Comparison of ENCODE assay signal across 8 cellular contexts in genomic region chr19:13848811-13849241, GRCh38. TPM values are rescaled to one million over a fixed set of nuclear protein-coding genes. Genes with fewer than 3 reads are reported as not detected.
A peak's percentile ranks its signal among the peaks of the same experiment; 100 is the strongest.
DNase-seq lines count a peak whose midpoint lies in the region; ATAC-seq lines count a peak whose summit lies in the region.

No MANE protein-coding gene starts in this region.

- H3K27me3 Mint-ChIP-seq in activated T-helper 1 cell treated with anti-CD3 and anti-CD28 coated beads, Interleukin-12 subunit alpha, Interleukin-12 subunit beta, Interleukin-2, Interleukin-4 antibody, amounts not matched to agents 30 ng/mL and 10 ng/mL and 1 ng/mL, durations not matched to agents 14 hours and 24 hours and 36 hours (ENCODE audit: insufficient read depth), result no peaks in the 10 kb centered on the region
- peaks cover 35 to 38% (median 36%) of the 10 kb centered on the region in 3 donors for H3K27me3 Mint-ChIP-seq in immature natural killer cell (ENCODE audit: low read depth in 3 of 3)
- no peaks in the 10 kb centered on the region for H3K27me3 Mint-ChIP-seq in stimulated activated naive CD8-positive, alpha-beta T cell treated with anti-CD3 and anti-CD28 coated beads, Interleukin-15, amount 100 ng/mL, for 72 hours

- ATAC-seq in stimulated activated naive CD8-positive, alpha-beta T cell treated with anti-CD3 and anti-CD28 coated beads, Interleukin-15, amount 100 ng/mL, for 72 hours, result no peak

- H3K4me1 Mint-ChIP-seq in activated T-helper 1 cell treated with anti-CD3 and anti-CD28 coated beads, Interleukin-12 subunit alpha, Interleukin-12 subunit beta, Interleukin-2, Interleukin-4 antibody, amounts not matched to agents 30 ng/mL and 10 ng/mL and 1 ng/mL, durations not matched to agents 14 hours and 24 hours and 36 hours (ENCODE audit: low read depth), result peaks cover 45% of the 10 kb centered on the region
- H3K4me1 Mint-ChIP-seq in immature natural killer cell, result peaks cover 43 to 49% of the 10 kb centered on the region in 2 donors
- peaks cover 66% of the 10 kb centered on the region for H3K4me1 Mint-ChIP-seq in stimulated activated naive CD8-positive, alpha-beta T cell treated with anti-CD3 and anti-CD28 coated beads, Interleukin-15, amount 100 ng/mL, for 72 hours

- in situ Hi-C loops in ACHN (cut with HindIII; ENCODE audit: low pct_ligation_motif_present, low pct_unique_long_range_greater_than_20kb, low sequenced_read_pairs), result no loop called here

- no peaks in the 10 kb centered on the region for H3K9me3 Mint-ChIP-seq in activated T-helper 1 cell treated with anti-CD3 and anti-CD28 coated beads, Interleukin-12 subunit alpha, Interleukin-12 subunit beta, Interleukin-2, Interleukin-4 antibody, amounts not matched to agents 30 ng/mL and 10 ng/mL and 1 ng/mL, durations not matched to agents 14 hours and 24 hours and 36 hours
- peaks cover 0 to 1% (median 0%) of the 10 kb centered on the region in 6 donors for H3K9me3 Mint-ChIP-seq in immature natural killer cell
- H3K9me3 Mint-ChIP-seq in stimulated activated naive CD8-positive, alpha-beta T cell treated with anti-CD3 and anti-CD28 coated beads, Interleukin-15, amount 100 ng/mL, for 72 hours, result no peaks in the 10 kb centered on the region

- intact Hi-C loops in activated T-helper 1 cell treated with anti-CD3 and anti-CD28 coated beads, Interleukin-12 subunit alpha, Interleukin-12 subunit beta, Interleukin-2, Interleukin-4 antibody, amounts not matched to agents 30 ng/mL and 10 ng/mL and 1 ng/mL, durations not matched to agents 14 hours and 24 hours and 36 hours (cut with micrococcal nuclease), result loop anchor here (5.0 kb wide), 1 partner anchor 692 kb away; no protein-coding TSS in a partner anchor

- DNase-seq in DMS 273 (lab: John Stamatoyannopoulos, UW; ENCODE audit: unreplicated experiment), result peak; percentile 35
- no peak for DNase-seq in DMS 273 treated with DMSO at 0.1 percent for 48 hours (lab: John Stamatoyannopoulos, UW)
- no peak for DNase-seq in activated T-helper 1 cell treated with anti-CD3 and anti-CD28 coated beads, Interleukin-12 subunit alpha, Interleukin-12 subunit beta, Interleukin-2, Interleukin-4 antibody, amounts not matched to agents 30 ng/mL and 10 ng/mL and 1 ng/mL, durations not matched to agents 14 hours and 24 hours and 36 hours (ENCODE audit: low spot score)
- DNase-seq in immature natural killer cell, result no peak
- no peak for DNase-seq in stimulated activated naive CD8-positive, alpha-beta T cell treated with anti-CD3 and anti-CD28 coated beads, Interleukin-15, amount 100 ng/mL, for 72 hours
- DNase-seq in amniotic stem cell (lab: John Stamatoyannopoulos, UW), result no peak
- DNase-seq in glomerular visceral epithelial cell (ENCODE audit: extremely low spot score), result no peak
- no peak for DNase-seq in ACHN

- H3K27ac Mint-ChIP-seq in activated T-helper 1 cell treated with anti-CD3 and anti-CD28 coated beads, Interleukin-12 subunit alpha, Interleukin-12 subunit beta, Interleukin-2, Interleukin-4 antibody, amounts not matched to agents 30 ng/mL and 10 ng/mL and 1 ng/mL, durations not matched to agents 14 hours and 24 hours and 36 hours, result peak overlapping the region; percentile 90
- H3K27ac Mint-ChIP-seq in immature natural killer cell, result peak overlapping the region; percentile 84 to 100 (median 99)
- peak overlapping the region; percentile 55 to 61 for H3K27ac Mint-ChIP-seq in stimulated activated naive CD8-positive, alpha-beta T cell treated with anti-CD3 and anti-CD28 coated beads, Interleukin-15, amount 100 ng/mL, for 72 hours

- peaks cover 2% of the 10 kb centered on the region for H3K36me3 Mint-ChIP-seq in activated T-helper 1 cell treated with anti-CD3 and anti-CD28 coated beads, Interleukin-12 subunit alpha, Interleukin-12 subunit beta, Interleukin-2, Interleukin-4 antibody, amounts not matched to agents 30 ng/mL and 10 ng/mL and 1 ng/mL, durations not matched to agents 14 hours and 24 hours and 36 hours (ENCODE audit: low read depth)
- no peaks in the 10 kb centered on the region for H3K36me3 Mint-ChIP-seq in immature natural killer cell

- H3K4me3 Mint-ChIP-seq in activated T-helper 1 cell treated with anti-CD3 and anti-CD28 coated beads, Interleukin-12 subunit alpha, Interleukin-12 subunit beta, Interleukin-2, Interleukin-4 antibody, amounts not matched to agents 30 ng/mL and 10 ng/mL and 1 ng/mL, durations not matched to agents 14 hours and 24 hours and 36 hours, result peak overlapping the region; percentile 77
- H3K4me3 Mint-ChIP-seq in immature natural killer cell, result peak overlapping the region; percentile 25 to 82 (median 44)
- peak overlapping the region; percentile 6 to 30 for H3K4me3 Mint-ChIP-seq in stimulated activated naive CD8-positive, alpha-beta T cell treated with anti-CD3 and anti-CD28 coated beads, Interleukin-15, amount 100 ng/mL, for 72 hours

RNA-seq across cellular contexts. Expression of gene NANOS3, which starts 28.1 kb away (rescaled TPM):
- 1.5 and 3.1 TPM in 2 replicates for total RNA-seq in activated T-helper 1 cell treated with anti-CD3 and anti-CD28 coated beads, Interleukin-12 subunit alpha, Interleukin-12 subunit beta, Interleukin-2, Interleukin-4 antibody, amounts not matched to agents 30 ng/mL and 10 ng/mL and 1 ng/mL, durations not matched to agents 14 hours and 24 hours and 36 hours
- polyA plus RNA-seq in immature natural killer cell, result not detected

RNA-seq across cellular contexts. Expression of gene ZSWIM4, which starts 53.6 kb away (rescaled TPM):
- total RNA-seq in activated T-helper 1 cell treated with anti-CD3 and anti-CD28 coated beads, Interleukin-12 subunit alpha, Interleukin-12 subunit beta, Interleukin-2, Interleukin-4 antibody, amounts not matched to agents 30 ng/mL and 10 ng/mL and 1 ng/mL, durations not matched to agents 14 hours and 24 hours and 36 hours, result 7.6 and 7.9 TPM in 2 replicates
- polyA plus RNA-seq in immature natural killer cell, result 1 to 10 TPM in 1 of 3 donors, under 1 TPM in 1, not detected in 1; 0.62 to 1.2 TPM

RNA-seq across cellular contexts. Expression of gene BRME1, which starts 57.1 kb away (rescaled TPM):
- 16.6 and 20.5 TPM in 2 replicates for total RNA-seq in activated T-helper 1 cell treated with anti-CD3 and anti-CD28 coated beads, Interleukin-12 subunit alpha, Interleukin-12 subunit beta, Interleukin-2, Interleukin-4 antibody, amounts not matched to agents 30 ng/mL and 10 ng/mL and 1 ng/mL, durations not matched to agents 14 hours and 24 hours and 36 hours
- polyA plus RNA-seq in immature natural killer cell, result 10 to 100 TPM in 1 of 3 donors, 1 to 10 TPM in 2; 2.7 to 12.2 (median 6.9) TPM

RNA-seq across cellular contexts. Expression of gene CC2D1A, which starts 57.2 kb away (rescaled TPM):
- total RNA-seq in activated T-helper 1 cell treated with anti-CD3 and anti-CD28 coated beads, Interleukin-12 subunit alpha, Interleukin-12 subunit beta, Interleukin-2, Interleukin-4 antibody, amounts not matched to agents 30 ng/mL and 10 ng/mL and 1 ng/mL, durations not matched to agents 14 hours and 24 hours and 36 hours, result 43.9 and 45.6 TPM in 2 replicates
- 10 to 100 TPM in 1 of 3 donors, 1 to 10 TPM in 2; 1.5 to 19.2 (median 5.8) TPM for polyA plus RNA-seq in immature natural killer cell

Comparison
In these comparisons a context has a peak if more than half of its experiments do, and no peak if none do; other contexts are left out.
1. H3K4me3 Mint-ChIP-seq: peak in every context shown above with its lines; median percentile 77 in activated T-helper 1 cell treated with anti-CD3 and anti-CD28 coated beads, Interleukin-12 subunit alpha, Interleukin-12 subunit beta, Interleukin-2, Interleukin-4 antibody, amounts not matched to agents 30 ng/mL and 10 ng/mL and 1 ng/mL, durations not matched to agents 14 hours and 24 hours and 36 hours; 44 in immature natural killer cell; 18 in stimulated activated naive CD8-positive, alpha-beta T cell treated with anti-CD3 and anti-CD28 coated beads, Interleukin-15, amount 100 ng/mL, for 72 hours.